1 cellular context compared by ENCODE assay signal in genomic region chr1:109782927-109783326, GRCh38.
TF ChIP-seq lines count a peak whose summit lies in the region.

No MANE protein-coding gene starts in this region.

TF ChIP-seq in GM23338, 12 proteins besides CTCF, POLR2A, EP300 and RAD21 (continued from another document):
- no peak for TF ChIP-seq ZNF462 (CRISPR knock-in tag; IDR thresholded peaks at IDR 0.05)
